Comparison of ENCODE assay signal across 1 cellular context in genomic region chr20:49286689-49287551, GRCh38.
A peak's percentile ranks its signal among the peaks of the same experiment; 100 is the strongest.
TF ChIP-seq lines count a peak whose summit lies in the region.

No MANE protein-coding gene starts in this region.

TF ChIP-seq in HepG2, 621 proteins besides CTCF, POLR2A, EP300 and RAD21 (continued from another document and continues in another):
- TF ChIP-seq BORCS8-MEF2B (CRISPR knock-in tag; IDR thresholded peaks at IDR 0.05) (0 out of 2 replicates have a peak, but pooled peaks have one; percentile 49), ZSCAN29 (CRISPR knock-in tag; conservative IDR thresholded peaks at IDR 0.05) (no peak), SRF (IDR thresholded peaks at IDR 0.05; ENCODE audit: low read depth, low read length) (peak; percentile 46; the same call in 1 of the 2 replicates), PHF5A (CRISPR knock-in tag; IDR thresholded peaks at IDR 0.05; ENCODE audit: low read depth, unreplicated experiment) (no peak), ZNF724P (CRISPR knock-in tag; IDR thresholded peaks at IDR 0.05; ENCODE audit: borderline replicate concordance) (no peak), ZFX (CRISPR knock-in tag; IDR thresholded peaks at IDR 0.05; ENCODE audit: low read depth) (no peak), RFXAP (CRISPR knock-in tag; IDR thresholded peaks at IDR 0.05; ENCODE audit: borderline replicate concordance) (no peak), ATF4 (CRISPR knock-in tag; IDR thresholded peaks at IDR 0.05) (peak in 1 of 2 experiments; percentile 14; a peak in 1 of 4 replicates), ZNF691 (CRISPR knock-in tag; IDR thresholded peaks at IDR 0.05; ENCODE audit: borderline replicate concordance, low read depth) (no peak), ZBTB39 (CRISPR knock-in tag; IDR thresholded peaks at IDR 0.05) (no peak), ZNF20 (CRISPR knock-in tag; IDR thresholded peaks at IDR 0.05) (no peak), SAFB2 (CRISPR knock-in tag; IDR thresholded peaks at IDR 0.05; ENCODE audit: borderline replicate concordance, low read depth) (no peak), SP4 (CRISPR knock-in tag; IDR thresholded peaks at IDR 0.05) (peak; percentile 41; the same call in 1 of the 2 replicates), IKZF5 (CRISPR knock-in tag; IDR thresholded peaks at IDR 0.05) (no peak), ZNF761 (CRISPR knock-in tag; conservative IDR thresholded peaks at IDR 0.05) (0 out of 2 replicates have a peak, but pooled peaks have one; percentile 31), NAIF1 (CRISPR knock-in tag; IDR thresholded peaks at IDR 0.05; ENCODE audit: borderline replicate concordance) (no peak), ADNP (CRISPR knock-in tag; IDR thresholded peaks at IDR 0.05) (no peak), ZNF543 (CRISPR knock-in tag; IDR thresholded peaks at IDR 0.05) (no peak), RFX1 (IDR thresholded peaks at IDR 0.05) (no peak), ZNF12 (CRISPR knock-in tag; IDR thresholded peaks at IDR 0.05) (0 out of 2 replicates have a peak, but pooled peaks have one; percentile 43), ZBTB14 (CRISPR knock-in tag; IDR thresholded peaks at IDR 0.05) (0 out of 2 replicates have a peak, but pooled peaks have one; percentile 19), RARG (CRISPR knock-in tag; IDR thresholded peaks at IDR 0.05; ENCODE audit: low read depth) (no peak), DRAP1 (CRISPR knock-in tag; IDR thresholded peaks at IDR 0.05) (no peak), HINFP (CRISPR knock-in tag; IDR thresholded peaks at IDR 0.05; ENCODE audit: low read depth) (no peak), ZSCAN5A (CRISPR knock-in tag; IDR thresholded peaks at IDR 0.05; ENCODE audit: borderline replicate concordance) (0 out of 2 replicates have a peak, but pooled peaks have one; percentile 36), ZNF75D (CRISPR knock-in tag; IDR thresholded peaks at IDR 0.05; ENCODE audit: borderline replicate concordance) (no peak), MAFK (conservative IDR thresholded peaks at IDR 0.05 in 1 of 2, IDR thresholded peaks at IDR 0.05 in 1 of 2; ENCODE audit: low read length in 2 of 2) (no peak), ZNF17 (CRISPR knock-in tag; IDR thresholded peaks at IDR 0.05) (no peak), GMEB2 (CRISPR knock-in tag; IDR thresholded peaks at IDR 0.05; ENCODE audit: low read depth) (no peak), ZKSCAN5 (CRISPR knock-in tag; IDR thresholded peaks at IDR 0.05) (no peak), MTERF4 (CRISPR knock-in tag; IDR thresholded peaks at IDR 0.05) (peak; percentile 62; the same call in 1 of the 2 replicates), KLF16 (CRISPR knock-in tag; IDR thresholded peaks at IDR 0.05) (no peak), CCDC6 (CRISPR knock-in tag; IDR thresholded peaks at IDR 0.05) (0 out of 2 replicates have a peak, but pooled peaks have one; percentile 20), ZNF672 (CRISPR knock-in tag; IDR thresholded peaks at IDR 0.05) (no peak), RBM22 (optimal IDR thresholded peaks at IDR 0.05; ENCODE audit: low read length) (peak; percentile 90), ZFP36L1 (CRISPR knock-in tag; IDR thresholded peaks at IDR 0.05) (no peak), GTF2F1 (IDR thresholded peaks at IDR 0.05; ENCODE audit: low read length) (no peak), TRIM22 (IDR thresholded peaks at IDR 0.05) (no peak), GLI4 (CRISPR knock-in tag; IDR thresholded peaks at IDR 0.05; ENCODE audit: borderline replicate concordance) (peak; percentile 34; the same call in 1 of the 2 replicates), ZSCAN12 (CRISPR knock-in tag; IDR thresholded peaks at IDR 0.05) (no peak), ZNF646 (CRISPR knock-in tag; IDR thresholded peaks at IDR 0.05) (0 out of 2 replicates have a peak, but pooled peaks have one; percentile 16), ZBTB21 (CRISPR knock-in tag; IDR thresholded peaks at IDR 0.05) (no peak)
